20 cellular contexts compared by ENCODE assay signal in the genomic region with DNA sequence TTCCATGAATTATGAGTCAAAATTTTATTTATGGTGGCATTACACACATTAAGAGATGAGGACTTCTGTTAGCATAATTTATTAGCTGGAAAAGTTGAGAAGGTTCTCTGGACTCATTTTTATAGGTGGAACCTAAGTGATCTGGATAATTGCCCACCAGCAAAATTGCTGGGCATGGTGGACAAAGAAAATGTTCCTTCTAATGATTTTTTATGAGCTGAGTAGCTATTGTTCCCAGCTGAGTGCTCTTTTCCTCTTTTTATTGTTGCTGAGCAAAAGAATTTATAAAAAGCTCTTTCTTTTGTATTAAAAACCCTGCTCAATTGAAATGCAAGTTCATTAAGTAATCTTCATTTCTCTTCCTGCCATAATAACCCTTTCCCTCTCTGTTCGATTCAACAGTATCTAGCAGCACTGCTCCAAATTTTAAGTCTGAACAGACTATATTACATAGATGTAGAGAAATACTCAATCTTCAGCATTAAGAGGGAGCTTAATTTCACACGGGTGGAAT.
"Had no signal": no experiment of that assay in that cellular context is flagged by ENCODE, and none has a peak within 500 bp of the region (broad histone marks: within the 10 kb centered on the region; RNA-seq: fewer than 3 reads in every experiment).

No MANE protein-coding gene starts in this region.

- DNase-seq: effector memory CD8-positive, alpha-beta T cell; head of caudate nucleus; kidney; natural killer cell; stimulated activated CD4-positive, alpha-beta T cell treated with anti-CD3 and anti-CD28 coated beads, Interleukin-12 subunit alpha, Interleukin-12 subunit beta, amount 100 ng/mL, for 4 hours; stimulated activated CD4-positive, alpha-beta T cell treated with anti-CD3 and anti-CD28 coated beads, Interleukin-1b, Interleukin-23, amount 100 ng/mL, for 48 hours; stimulated activated CD4-positive, alpha-beta T cell treated with anti-CD3 and anti-CD28 coated beads, Interleukin-4, amount 100 ng/mL, for 1 hour; stimulated activated CD8-positive, alpha-beta memory T cell treated with anti-CD3 and anti-CD28 coated beads, Interleukin-4, amount 100 ng/mL, for 48 hours; stimulated activated naive CD4-positive, alpha-beta T cell; stimulated activated naive CD8-positive, alpha-beta T cell treated with anti-CD3 and anti-CD28 coated beads, Interleukin-15, amount 100 ng/mL, for 72 hours; transverse colon; upper lobe of right lung; uterus had no signal

- H3K36me3 ChIP-seq: neutrophil, right atrium auricular region, transverse colon, upper lobe of right lung, uterus had no signal

- H3K27ac ChIP-seq: coronary artery, neutrophil, parathyroid adenoma, right atrium auricular region, suprapubic skin, transverse colon, upper lobe of right lung, uterus had no signal

- H3K9me3 ChIP-seq: neutrophil, right atrium auricular region, suprapubic skin, transverse colon, upper lobe of right lung, uterus had no signal

- H3K4me3 ChIP-seq: coronary artery, lung, right atrium auricular region, smooth muscle cell, suprapubic skin, transverse colon, upper lobe of right lung, uterus had no signal

- H3K4me1 ChIP-seq: parathyroid adenoma, suprapubic skin, upper lobe of right lung, uterus had no signal
